Comparison of ENCODE assay signal across 15 cellular contexts in genomic region chr21:32332463-32332951, GRCh38. TPM values are rescaled to one million over a fixed set of nuclear protein-coding genes. Genes with fewer than 3 reads are reported as not detected.
"Had no signal": no experiment of that assay in that cellular context is flagged by ENCODE, and none has a peak within 500 bp of the region (broad histone marks: within the 10 kb centered on the region; RNA-seq: fewer than 3 reads in every experiment).

No MANE protein-coding gene starts in this region.

- DNase-seq: activated T-cell treated with anti-CD3 and anti-CD28 coated beads, Interleukin-2, amount 50 U/mL, for 1 hour; brain microvascular endothelial cell; cerebellar nuclear complex; dermis blood vessel endothelial cell; kidney glomerular epithelial cell; posterior cingulate gyrus had no signal

- H3K27me3 ChIP-seq: brain microvascular endothelial cell, gastroesophageal sphincter, tibial nerve had no signal

- ATAC-seq: activated CD4-positive, CD25-positive, alpha-beta regulatory T cell treated with anti-CD3 and anti-CD28 coated beads, Interleukin-2, amount 50 U/mL, for 24 hours; gastroesophageal sphincter; SK-N-SH treated with all-trans-retinoic acid at 6 μM for 48 hours; stimulated activated effector memory CD8-positive, alpha-beta T cell treated with anti-CD3 and anti-CD28 coated beads, Interleukin-12 subunit alpha, Interleukin-12 subunit beta, amount 100 ng/mL, for 72 hours had no signal

- H3K9me3 Mint-ChIP-seq: activated naive CD4-positive, alpha-beta T cell treated with anti-CD3 and anti-CD28 coated beads, Interleukin-2, amount 50 U/mL, for 24 hours; stimulated activated effector memory CD8-positive, alpha-beta T cell treated with anti-CD3 and anti-CD28 coated beads, Interleukin-12 subunit alpha, Interleukin-12 subunit beta, amount 100 ng/mL, for 72 hours; T-helper 1 cell treated with Interleukin-12 subunit alpha and Interleukin-12 subunit beta and Interleukin-4 antibody, amounts not matched to agents 30 μg/mL and 1 μg/mL, for 36 hours had no signal

- H3K4me3 Mint-ChIP-seq: activated naive CD4-positive, alpha-beta T cell treated with anti-CD3 and anti-CD28 coated beads, Interleukin-2, amount 50 U/mL, for 24 hours; stimulated activated effector memory CD8-positive, alpha-beta T cell treated with anti-CD3 and anti-CD28 coated beads, Interleukin-12 subunit alpha, Interleukin-12 subunit beta, amount 100 ng/mL, for 72 hours; T-helper 1 cell treated with Interleukin-12 subunit alpha and Interleukin-12 subunit beta and Interleukin-4 antibody, amounts not matched to agents 30 μg/mL and 1 μg/mL, for 36 hours had no signal

- H3K9me3 ChIP-seq: gastroesophageal sphincter, tibial nerve had no signal

- H3K27me3 Mint-ChIP-seq: activated naive CD4-positive, alpha-beta T cell treated with anti-CD3 and anti-CD28 coated beads, Interleukin-2, amount 50 U/mL, for 24 hours had no signal

- H3K4me3 ChIP-seq: gastroesophageal sphincter, skin epidermis, tibial nerve had no signal

- H3K27ac ChIP-seq: brain microvascular endothelial cell had no signal

- H3K27ac Mint-ChIP-seq: activated naive CD4-positive, alpha-beta T cell treated with anti-CD3 and anti-CD28 coated beads, Interleukin-2, amount 50 U/mL, for 24 hours; stimulated activated effector memory CD8-positive, alpha-beta T cell treated with anti-CD3 and anti-CD28 coated beads, Interleukin-12 subunit alpha, Interleukin-12 subunit beta, amount 100 ng/mL, for 72 hours; T-helper 1 cell treated with Interleukin-12 subunit alpha and Interleukin-12 subunit beta and Interleukin-4 antibody, amounts not matched to agents 30 μg/mL and 1 μg/mL, for 36 hours had no signal

- H3K4me1 Mint-ChIP-seq: activated naive CD4-positive, alpha-beta T cell treated with anti-CD3 and anti-CD28 coated beads, Interleukin-2, amount 50 U/mL, for 24 hours; stimulated activated effector memory CD8-positive, alpha-beta T cell treated with anti-CD3 and anti-CD28 coated beads, Interleukin-12 subunit alpha, Interleukin-12 subunit beta, amount 100 ng/mL, for 72 hours had no signal

RNA-seq across cellular contexts. Expression of gene MRAP, which starts 33.9 kb away (rescaled TPM):
- total RNA-seq: dermis blood vessel endothelial cell, gastroesophageal sphincter had no signal
- polyA plus RNA-seq: fibroblast of lung had no signal
